8 cellular contexts compared by ENCODE assay signal in the genomic region with DNA sequence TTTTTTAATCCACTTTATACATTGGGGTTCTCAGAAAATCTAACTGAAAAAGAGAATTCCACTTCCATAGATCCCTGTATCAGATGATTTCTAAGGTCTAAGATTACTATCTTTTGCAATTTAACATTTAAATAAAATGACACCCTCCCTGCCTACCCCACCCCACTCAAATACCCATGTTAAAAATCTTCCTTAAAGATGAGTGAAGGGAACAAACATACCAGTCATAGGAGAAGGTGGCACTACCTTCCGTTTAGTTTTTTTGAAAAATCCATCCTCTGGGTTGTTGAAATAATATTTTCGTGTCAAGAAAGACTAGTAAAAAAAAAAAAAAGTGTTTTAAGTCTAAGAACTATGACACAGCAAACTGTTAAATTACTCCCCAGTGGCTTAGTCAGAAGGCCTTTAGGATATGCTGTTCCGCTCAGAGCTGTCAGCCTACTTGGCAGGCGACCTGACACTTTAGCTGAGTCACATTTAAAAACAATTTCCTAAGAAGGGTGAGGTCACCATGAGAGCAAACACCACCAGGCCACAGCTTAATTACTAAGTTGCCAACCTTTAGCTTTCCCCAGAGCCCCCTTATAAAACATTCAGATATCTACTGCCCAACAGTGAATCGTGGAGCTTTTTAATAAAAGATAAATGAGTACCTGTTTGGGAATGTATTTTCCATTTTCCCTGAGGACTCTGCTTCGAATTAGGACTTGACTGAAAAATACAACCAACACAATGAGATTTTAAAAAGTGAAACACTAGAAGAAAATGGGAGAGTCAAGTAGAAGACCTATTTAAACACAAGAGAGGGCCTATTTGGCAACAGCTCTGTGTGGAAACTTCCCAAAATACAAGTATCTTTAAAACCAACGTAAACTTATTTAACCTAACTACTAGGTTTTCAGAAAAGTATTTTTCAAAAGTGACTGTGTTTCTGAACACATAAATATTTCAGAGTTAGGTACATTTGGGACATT. TPM values are rescaled to one million over a fixed set of nuclear protein-coding genes. Genes with fewer than 3 reads are reported as not detected.
DNase-seq lines count a peak whose midpoint lies in the region; ATAC-seq, FAIRE-seq and TF ChIP-seq lines count a peak whose summit lies in the region.

No MANE protein-coding gene starts in this region.

- H3K4me3 Mint-ChIP-seq in effector memory CD8-positive, alpha-beta T cell = no peak overlapping the region

- TF ChIP-seq CTCF in astrocyte of the spinal cord (IDR thresholded peaks at IDR 0.05; ENCODE audit: low read depth, low read length) = no peak
- TF ChIP-seq CTCF in D721Med (IDR thresholded peaks at IDR 0.05; ENCODE audit: insufficient read depth, missing control alignments) = no peak
- TF ChIP-seq CTCF in WERI-Rb-1 (IDR thresholded peaks at IDR 0.05; ENCODE audit: low read depth, low read length) = no peak

- no peak for ATAC-seq in effector memory CD8-positive, alpha-beta T cell (replicated peaks)

- peaks cover 8 to 15% of the 10 kb centered on the region in 2 donors for H3K4me1 Mint-ChIP-seq in effector memory CD8-positive, alpha-beta T cell (ENCODE audit: low read depth in 2 of 2)

- H3K27ac Mint-ChIP-seq in effector memory CD8-positive, alpha-beta T cell = no peak overlapping the region

- H4K20me1 ChIP-seq in GM23248 (ENCODE audit: insufficient read depth) = no peaks in the 10 kb centered on the region

- peaks cover 16% of the 10 kb centered on the region for H3F3A ChIP-seq in GM23248 (ENCODE audit: insufficient read depth)

- H3K36me3 ChIP-seq in GM23248 (ENCODE audit: low read depth) = peaks cover 18% of the 10 kb centered on the region; the same call in 1 of the 2 replicates
- peaks cover 39% of the 10 kb centered on the region for H3K36me3 ChIP-seq in WERI-Rb-1

- WGBS in GM23248 (ENCODE audit: low coverage in 1 of 2, low lambda C conversion rate in 2 of 2, missing lambda C conversion rate in 2 of 2), 2 experiments = 6 to 8% methylated on average over 7 of the region's 7 CpGs

- H3K27ac ChIP-seq in GM23248 = peak overlapping the region; percentile 84
- H3K27ac ChIP-seq in WERI-Rb-1 = no peak overlapping the region

- H2AFZ ChIP-seq in GM23248 = no peak overlapping the region

- H3K79me2 ChIP-seq in GM23248 (ENCODE audit: insufficient read depth) = peaks cover 44% of the 10 kb centered on the region

- in situ Hi-C loops in GM23248 (cut with MboI) (no loop called here), astrocyte of the spinal cord (cut with HindIII; ENCODE audit: low sequenced_read_pairs) (no loop called here)

- no peak for FAIRE-seq in D721Med (lab: Jason Lieb, UNC)

- H3K9me2 ChIP-seq in GM23248 (ENCODE audit: insufficient read depth) = no peaks in the 10 kb centered on the region

- DNase-seq in GM23248 = peak; percentile 99
- peak; percentile 31 for DNase-seq in NCI-H446 treated with DMSO at 0.1 percent for 48 hours (lab: John Stamatoyannopoulos, UW)
- peak; percentile 96 for DNase-seq in astrocyte of the spinal cord (ENCODE audit: low read depth, low spot score)
- peak; percentile 99 for DNase-seq in iris pigment epithelial cell (ENCODE audit: low read depth)
- peak; percentile 25 for DNase-seq in stimulated activated CD4-positive, alpha-beta T cell treated with anti-CD3 and anti-CD28 coated beads, Interleukin-4, amount 100 ng/mL, for 24 hours
- DNase-seq in D721Med (ENCODE audit: insufficient read length, low spot score) = no peak
- no peak for DNase-seq in WERI-Rb-1
- DNase-seq in effector memory CD8-positive, alpha-beta T cell = no peak

- peaks cover 90% of the 10 kb centered on the region for H3K36me3 Mint-ChIP-seq in effector memory CD8-positive, alpha-beta T cell (ENCODE audit: insufficient read depth)

- no peaks in the 10 kb centered on the region for H3K27me3 Mint-ChIP-seq in effector memory CD8-positive, alpha-beta T cell

- no peaks in the 10 kb centered on the region for H3K9me3 Mint-ChIP-seq in effector memory CD8-positive, alpha-beta T cell

- peaks cover 20% of the 10 kb centered on the region for H3K4me1 ChIP-seq in GM23248 (ENCODE audit: insufficient read depth)

- H3K4me2 ChIP-seq in GM23248 (ENCODE audit: unreplicated experiment) = peak overlapping the region; percentile 78

- H3K9ac ChIP-seq in GM23248 = peak overlapping the region; percentile 67

- H3K4me3 ChIP-seq in GM23248 (peak overlapping the region; percentile 22; the same call in 1 of the 2 replicates), astrocyte of the spinal cord (ENCODE audit: low read depth, low read length) (no peak overlapping the region), WERI-Rb-1 (ENCODE audit: low read depth, low read length) (no peak overlapping the region)

- H3K27me3 ChIP-seq in GM23248 (replicated peaks; ENCODE audit: insufficient read depth) = no peaks in the 10 kb centered on the region
- no peaks in the 10 kb centered on the region for H3K27me3 ChIP-seq in WERI-Rb-1 (ENCODE audit: insufficient read depth, low read depth, severe bottlenecking)

- H3K9me3 ChIP-seq in GM23248 (ENCODE audit: low read depth) = no peaks in the 10 kb centered on the region
- H3K9me3 ChIP-seq in WERI-Rb-1 (ENCODE audit: severe bottlenecking) = no peaks in the 10 kb centered on the region

RNA-seq across cellular contexts. Expression of a gene that starts 9.6 kb away (rescaled TPM):
- 44.3 and 130 TPM in 2 replicates for total RNA-seq in GM23248 (2014; rRNA removed; shearing (Covaris generic))
- 139 and 154 TPM in 2 replicates for polyA plus RNA-seq in GM23248 (2016; fragmentation: Nextera tagmentation; extraction: Ambion mirVana)

RNA-seq across cellular contexts. Expression of a gene that starts 24.8 kb away (rescaled TPM):
- 2.9 and 7.5 TPM in 2 replicates for total RNA-seq in GM23248 (2014; rRNA removed; shearing (Covaris generic))
- polyA plus RNA-seq in GM23248 (2016; fragmentation: Nextera tagmentation; extraction: Ambion mirVana) = 4.3 and 4.5 TPM in 2 replicates

RNA-seq across cellular contexts. Expression of a gene that starts 43.4 kb away (rescaled TPM):
- total RNA-seq in GM23248 (2014; rRNA removed; shearing (Covaris generic)) = 18.2 and 29.5 TPM in 2 replicates
- 19.2 and 19.9 TPM in 2 replicates for polyA plus RNA-seq in GM23248 (2016; fragmentation: Nextera tagmentation; extraction: Ambion mirVana)

RNA-seq across cellular contexts. Expression of a gene that starts 49.2 kb away (rescaled TPM):
- 6.1 and 7.0 TPM in 2 replicates for total RNA-seq in GM23248 (2014; rRNA removed; shearing (Covaris generic))
- 3.8 and 4.4 TPM in 2 replicates for polyA plus RNA-seq in GM23248 (2016; fragmentation: Nextera tagmentation; extraction: Ambion mirVana)

Comparison
In these comparisons a context has a peak if more than half of its experiments do, and no peak if none do; other contexts are left out.
1. DNase-seq: peak in GM23248 (single experiment), NCI-H446 treated with DMSO at 0.1 percent for 48 hours (single experiment), astrocyte of the spinal cord (single experiment), iris pigment epithelial cell (single experiment) and stimulated activated CD4-positive, alpha-beta T cell treated with anti-CD3 and anti-CD28 coated beads, Interleukin-4, amount 100 ng/mL, for 24 hours (single experiment); none in D721Med (single experiment), WERI-Rb-1 (single experiment) and effector memory CD8-positive, alpha-beta T cell (0 of 3).